Comparison of ENCODE assay signal across 17 cellular contexts in genomic region chr11:61667684-61668320, GRCh38. TPM values are rescaled to one million over a fixed set of nuclear protein-coding genes. Genes with fewer than 3 reads are reported as not detected.
"Had no signal": no experiment of that assay in that cellular context is flagged by ENCODE, and none has a peak within 500 bp of the region (broad histone marks: within the 10 kb centered on the region; RNA-seq: fewer than 3 reads in every experiment).

No MANE protein-coding gene starts in this region.

- H3K4me1 ChIP-seq: colonic mucosa, foreskin keratinocyte, left ventricle myocardium inferior had no signal

- H3K9me3 ChIP-seq: colonic mucosa, left ventricle myocardium inferior, ovary, thoracic aorta had no signal

- ATAC-seq: activated CD8-positive, alpha-beta T cell treated with anti-CD3 and anti-CD28 coated beads for 36 hours; foreskin keratinocyte; sciatic nerve; stimulated activated effector memory CD8-positive, alpha-beta T cell treated with anti-CD3 and anti-CD28 coated beads, Interleukin-12 subunit alpha, Interleukin-12 subunit beta, amount 100 ng/mL, for 72 hours had no signal

- H3K27me3 ChIP-seq: colonic mucosa, ovary had no signal

- H3K36me3 ChIP-seq: colonic mucosa, left ventricle myocardium inferior, ovary, thoracic aorta had no signal

- DNase-seq: activated B cell treated with CpG ODN at 0.5 μM for 24 hours; activated CD4-positive, alpha-beta T cell treated with anti-CD3 and anti-CD28 coated beads, Interleukin-2, amount 10 ng/mL, durations not matched to agents 24 days and 14 days; activated CD8-positive, alpha-beta T cell treated with anti-CD3 and anti-CD28 coated beads for 36 hours; activated naive CD4-positive, alpha-beta T cell treated with Interleukin-2 at 50 U/mL for 16 hours; activated T-cell treated with anti-CD3 and anti-CD28 coated beads, Interleukin-2, amount 50 U/mL, for 24 hours; anterior cingulate cortex; colonic mucosa; foreskin keratinocyte; head of caudate nucleus; left ventricle myocardium inferior; ovary; stimulated activated CD4-positive, alpha-beta T cell treated with anti-CD3 and anti-CD28 coated beads, Interleukin-4, amount 100 ng/mL, for 24 hours; SW 1271; T-helper 2 cell had no signal

- H3K27ac ChIP-seq: colonic mucosa, foreskin keratinocyte, left ventricle myocardium inferior, ovary, thoracic aorta had no signal

- H3K4me3 ChIP-seq: colonic mucosa, left ventricle myocardium inferior, ovary, thoracic aorta had no signal

RNA-seq across cellular contexts. Expression of gene DAGLA, which starts 12.4 kb away (rescaled TPM):
- total RNA-seq: activated B cell treated with CpG ODN at 0.5 μM for 24 hours had no signal
